Comparison of ENCODE assay signal across 1 cellular context in the genomic region with DNA sequence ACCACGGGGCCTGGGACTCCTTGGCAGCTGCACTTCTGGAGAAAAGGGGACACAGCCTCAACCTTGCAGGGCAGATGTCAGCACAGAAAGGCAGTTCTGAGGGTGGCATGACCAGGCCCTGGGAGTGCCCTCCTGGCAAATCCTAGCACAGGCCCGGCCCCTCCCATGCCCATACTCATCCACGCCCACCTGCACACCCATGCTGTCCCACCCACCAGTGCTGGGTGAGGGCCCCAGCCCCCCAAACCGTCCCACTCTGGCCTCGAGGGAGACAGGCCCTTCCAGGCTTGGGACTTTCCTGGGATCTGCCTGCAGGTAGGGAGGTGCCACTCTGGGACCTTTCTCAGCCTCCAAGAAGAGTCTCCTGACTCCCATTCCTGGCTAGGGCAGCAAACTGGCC.
TF ChIP-seq lines count a peak whose summit lies in the region.

No MANE protein-coding gene starts in this region.

TF ChIP-seq in HepG2, 621 proteins besides CTCF, POLR2A, EP300 and RAD21:
- no peak for TF ChIP-seq ZNF12 (CRISPR knock-in tag; IDR thresholded peaks at IDR 0.05)
- TF ChIP-seq ZNF10 (CRISPR knock-in tag; IDR thresholded peaks at IDR 0.05; ENCODE audit: borderline replicate concordance, low read depth) = no peak
- TF ChIP-seq, protein P1, sequence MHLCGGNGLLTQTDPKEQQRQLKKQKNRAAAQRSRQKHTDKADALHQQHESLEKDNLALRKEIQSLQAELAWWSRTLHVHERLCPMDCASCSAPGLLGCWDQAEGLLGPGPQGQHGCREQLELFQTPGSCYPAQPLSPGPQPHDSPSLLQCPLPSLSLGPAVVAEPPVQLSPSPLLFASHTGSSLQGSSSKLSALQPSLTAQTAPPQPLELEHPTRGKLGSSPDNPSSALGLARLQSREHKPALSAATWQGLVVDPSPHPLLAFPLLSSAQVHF (CRISPR knock-in tag; IDR thresholded peaks at IDR 0.05) = no peak
- TF ChIP-seq, protein P2, sequence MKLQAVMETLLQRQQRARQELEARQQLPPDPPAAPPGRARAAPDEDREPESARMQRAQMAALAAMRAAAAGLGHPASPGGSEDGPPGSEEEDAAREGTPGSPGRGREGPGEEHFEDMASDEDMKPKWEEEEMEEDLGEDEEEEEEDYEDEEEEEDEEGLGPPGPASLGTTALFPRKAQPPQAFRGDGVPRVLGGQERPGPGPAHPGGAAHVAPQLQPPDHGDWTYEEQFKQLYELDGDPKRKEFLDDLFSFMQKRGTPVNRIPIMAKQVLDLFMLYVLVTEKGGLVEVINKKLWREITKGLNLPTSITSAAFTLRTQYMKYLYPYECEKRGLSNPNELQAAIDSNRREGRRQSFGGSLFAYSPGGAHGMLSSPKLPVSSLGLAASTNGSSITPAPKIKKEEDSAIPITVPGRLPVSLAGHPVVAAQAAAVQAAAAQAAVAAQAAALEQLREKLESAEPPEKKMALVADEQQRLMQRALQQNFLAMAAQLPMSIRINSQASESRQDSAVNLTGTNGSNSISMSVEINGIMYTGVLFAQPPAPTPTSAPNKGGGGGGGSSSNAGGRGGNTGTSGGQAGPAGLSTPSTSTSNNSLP (IDR thresholded peaks at IDR 0.05; ENCODE audit: low read depth, low read length) = no peak
- TF ChIP-seq, protein P3, sequence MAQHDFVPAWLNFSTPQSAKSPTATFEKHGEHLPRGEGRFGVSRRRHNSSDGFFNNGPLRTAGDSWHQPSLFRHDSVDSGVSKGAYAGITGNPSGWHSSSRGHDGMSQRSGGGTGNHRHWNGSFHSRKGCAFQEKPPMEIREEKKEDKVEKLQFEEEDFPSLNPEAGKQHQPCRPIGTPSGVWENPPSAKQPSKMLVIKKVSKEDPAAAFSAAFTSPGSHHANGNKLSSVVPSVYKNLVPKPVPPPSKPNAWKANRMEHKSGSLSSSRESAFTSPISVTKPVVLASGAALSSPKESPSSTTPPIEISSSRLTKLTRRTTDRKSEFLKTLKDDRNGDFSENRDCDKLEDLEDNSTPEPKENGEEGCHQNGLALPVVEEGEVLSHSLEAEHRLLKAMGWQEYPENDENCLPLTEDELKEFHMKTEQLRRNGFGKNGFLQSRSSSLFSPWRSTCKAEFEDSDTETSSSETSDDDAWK (CRISPR knock-in tag; IDR thresholded peaks at IDR 0.05) = no peak
- TF ChIP-seq TBX2 (CRISPR knock-in tag; IDR thresholded peaks at IDR 0.05; ENCODE audit: borderline replicate concordance) = no peak
- no peak for TF ChIP-seq ZNF274 (CRISPR knock-in tag; IDR thresholded peaks at IDR 0.05)
